ENCODE assay signal across 31 cellular contexts in genomic region chr20:14597206-14597715, GRCh38.
"Had no signal": no experiment of that assay in that cellular context is flagged by ENCODE, and none has a peak within 500 bp of the region (broad histone marks: within the 10 kb centered on the region; RNA-seq: fewer than 3 reads in every experiment).

No MANE protein-coding gene starts in this region.

- H3K36me3 Mint-ChIP-seq: activated naive CD8-positive, alpha-beta T cell treated with anti-CD3 and anti-CD28 coated beads for 36 hours; brain; stimulated activated memory B cell treated with anti-CD40 and anti-IgM and Interleukin-4, amounts not matched to agents 10 μg/mL and 1 μg/mL and 100 μg/mL, for 72 hours had no signal

- H3K27me3 ChIP-seq: ascending aorta, cardiac muscle cell, colonic mucosa, ovary, thyroid gland, upper lobe of right lung had no signal

- H3K27ac ChIP-seq: ascending aorta, cardiac muscle cell, colonic mucosa, ovary, prostate gland, thyroid gland, upper lobe of right lung, VCaP had no signal

- H3K9me3 Mint-ChIP-seq: activated naive CD4-positive, alpha-beta T cell treated with anti-CD3 and anti-CD28 coated beads for 36 hours; brain; stimulated activated memory B cell treated with anti-CD40 and anti-IgM and Interleukin-4, amounts not matched to agents 10 μg/mL and 1 μg/mL and 100 μg/mL, for 72 hours had no signal

- H3K9me3 ChIP-seq: ascending aorta, colonic mucosa, ovary, prostate gland, thyroid gland, upper lobe of right lung had no signal

- H3K4me3 ChIP-seq: ascending aorta, cardiac muscle cell, colonic mucosa, ovary, prostate gland, thyroid gland, upper lobe of right lung had no signal

- H3K27ac Mint-ChIP-seq: activated naive CD4-positive, alpha-beta T cell treated with anti-CD3 and anti-CD28 coated beads for 36 hours; activated naive CD8-positive, alpha-beta T cell treated with anti-CD3 and anti-CD28 coated beads for 36 hours; activated T-helper 1 cell treated with anti-CD3 and anti-CD28 coated beads, Interleukin-12 subunit alpha, Interleukin-12 subunit beta, Interleukin-2, Interleukin-4 antibody, amounts not matched to agents 30 ng/mL and 10 ng/mL and 1 ng/mL, durations not matched to agents 14 hours and 24 hours and 36 hours; brain; effector memory CD8-positive, alpha-beta T cell; naive thymus-derived CD4-positive, alpha-beta T cell; stimulated activated memory B cell treated with anti-CD40 and anti-IgM and Interleukin-4, amounts not matched to agents 10 μg/mL and 1 μg/mL and 100 μg/mL, for 72 hours; stimulated activated naive CD8-positive, alpha-beta T cell treated with anti-CD3 and anti-CD28 coated beads, Interleukin-15, amount 100 ng/mL, for 72 hours; T-helper 1 cell treated with Interleukin-12 subunit alpha and Interleukin-12 subunit beta and Interleukin-4 antibody, amounts not matched to agents 30 μg/mL and 1 μg/mL, for 36 hours had no signal

- ATAC-seq: effector memory CD8-positive, alpha-beta T cell; left ventricle myocardium superior; naive thymus-derived CD4-positive, alpha-beta T cell; sciatic nerve; stimulated activated memory B cell treated with anti-CD40 and anti-IgM and Interleukin-4, amounts not matched to agents 10 μg/mL and 1 μg/mL and 100 μg/mL, for 72 hours; stimulated activated naive CD8-positive, alpha-beta T cell treated with anti-CD3 and anti-CD28 coated beads, Interleukin-15, amount 100 ng/mL, for 72 hours; upper lobe of right lung had no signal

- H3K27me3 Mint-ChIP-seq: activated naive CD8-positive, alpha-beta T cell treated with anti-CD3 and anti-CD28 coated beads for 36 hours; effector memory CD8-positive, alpha-beta T cell; naive thymus-derived CD4-positive, alpha-beta T cell; stimulated activated memory B cell treated with anti-CD40 and anti-IgM and Interleukin-4, amounts not matched to agents 10 μg/mL and 1 μg/mL and 100 μg/mL, for 72 hours; stimulated activated naive CD8-positive, alpha-beta T cell treated with anti-CD3 and anti-CD28 coated beads, Interleukin-15, amount 100 ng/mL, for 72 hours had no signal

- H3K36me3 ChIP-seq: ascending aorta, cardiac muscle cell, colonic mucosa, ovary, prostate gland, thyroid gland, upper lobe of right lung had no signal

- DNase-seq: activated CD4-positive, alpha-beta T cell treated with anti-CD3 and anti-CD28 coated beads for 4 hours; activated CD4-positive, alpha-beta T cell treated with anti-CD3 and anti-CD28 coated beads, Interleukin-2, amount 50 U/mL, for 4 hours; activated CD8-positive, alpha-beta memory T cell treated with anti-CD3 and anti-CD28 coated beads, Interleukin-2, amount 50 U/mL, for 4 hours; activated effector memory CD4-positive, alpha-beta T cell treated with anti-CD3 and anti-CD28 coated beads, Interleukin-2, amount 50 U/mL, for 16 hours; activated naive CD4-positive, alpha-beta T cell treated with anti-CD3 and anti-CD28 coated beads for 36 hours; activated naive CD8-positive, alpha-beta T cell treated with anti-CD3 and anti-CD28 coated beads for 36 hours; activated T-cell treated with anti-CD3 and anti-CD28 coated beads, Interleukin-2, amount 50 U/mL, for 1 hour; cerebellar nuclear complex; colonic mucosa; effector memory CD8-positive, alpha-beta T cell; left ventricle myocardium superior; naive thymus-derived CD4-positive, alpha-beta T cell; ovary; retina; small intestine; stimulated activated CD4-positive, alpha-beta T cell treated with anti-CD3 and anti-CD28 coated beads, Interleukin-1b, Interleukin-23, amount 100 ng/mL, for 48 hours; stimulated activated CD4-positive, alpha-beta T cell treated with anti-CD3 and anti-CD28 coated beads, Interleukin-4, amount 100 ng/mL, for 4 hours; stimulated activated CD8-positive, alpha-beta memory T cell treated with anti-CD3 and anti-CD28 coated beads, Interleukin-4, amount 100 ng/mL, for 48 hours; stimulated activated naive CD8-positive, alpha-beta T cell treated with anti-CD3 and anti-CD28 coated beads, Interleukin-15, amount 100 ng/mL, for 72 hours; T-helper 9 cell; thyroid gland; upper lobe of right lung had no signal

- H3K4me1 Mint-ChIP-seq: activated naive CD8-positive, alpha-beta T cell treated with anti-CD3 and anti-CD28 coated beads for 36 hours; naive thymus-derived CD4-positive, alpha-beta T cell; stimulated activated memory B cell treated with anti-CD40 and anti-IgM and Interleukin-4, amounts not matched to agents 10 μg/mL and 1 μg/mL and 100 μg/mL, for 72 hours; stimulated activated naive CD8-positive, alpha-beta T cell treated with anti-CD3 and anti-CD28 coated beads, Interleukin-15, amount 100 ng/mL, for 72 hours had no signal

- H3K4me1 ChIP-seq: ascending aorta, colonic mucosa, prostate gland, thyroid gland, upper lobe of right lung had no signal

- H3K4me3 Mint-ChIP-seq: activated naive CD4-positive, alpha-beta T cell treated with anti-CD3 and anti-CD28 coated beads for 36 hours; activated naive CD8-positive, alpha-beta T cell treated with anti-CD3 and anti-CD28 coated beads for 36 hours; activated T-helper 1 cell treated with anti-CD3 and anti-CD28 coated beads, Interleukin-12 subunit alpha, Interleukin-12 subunit beta, Interleukin-2, Interleukin-4 antibody, amounts not matched to agents 30 ng/mL and 10 ng/mL and 1 ng/mL, durations not matched to agents 14 hours and 24 hours and 36 hours; brain; effector memory CD8-positive, alpha-beta T cell; naive thymus-derived CD4-positive, alpha-beta T cell; stimulated activated memory B cell treated with anti-CD40 and anti-IgM and Interleukin-4, amounts not matched to agents 10 μg/mL and 1 μg/mL and 100 μg/mL, for 72 hours; stimulated activated naive CD8-positive, alpha-beta T cell treated with anti-CD3 and anti-CD28 coated beads, Interleukin-15, amount 100 ng/mL, for 72 hours; T-helper 1 cell treated with Interleukin-12 subunit alpha and Interleukin-12 subunit beta and Interleukin-4 antibody, amounts not matched to agents 30 μg/mL and 1 μg/mL, for 36 hours had no signal
